ENCODE assay signal across 16 cellular contexts in the genomic region with DNA sequence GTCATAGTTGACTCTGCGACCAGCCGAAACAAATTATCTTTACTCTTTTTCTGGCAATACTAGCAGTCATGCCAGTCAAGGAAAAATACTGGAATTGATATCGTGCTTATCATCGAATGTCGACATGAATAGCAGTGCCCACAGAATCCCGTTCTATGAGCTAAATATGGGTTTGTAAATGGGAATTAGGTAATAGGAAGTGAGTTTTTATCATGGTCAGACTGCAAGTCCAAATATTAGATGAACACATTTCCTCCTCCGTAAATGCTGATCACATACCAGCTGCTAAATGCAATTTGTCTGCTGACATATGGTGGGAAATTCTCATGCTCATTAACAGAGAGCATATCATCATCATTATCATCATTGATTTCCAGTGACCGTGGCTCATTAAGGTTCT.
A peak's percentile ranks its signal among the peaks of the same experiment; 100 is the strongest.
DNase-seq lines count a peak whose midpoint lies in the region; ATAC-seq, FAIRE-seq and TF ChIP-seq lines count a peak whose summit lies in the region.
"Had no signal": no experiment of that assay in that cellular context is flagged by ENCODE, and none has a peak within 500 bp of the region (broad histone marks: within the 10 kb centered on the region; RNA-seq: fewer than 3 reads in every experiment).

No MANE protein-coding gene starts in this region.

- no peak overlapping the region for H3K4me2 ChIP-seq in astrocyte (ENCODE audit: low read length)

- H3K9me3 Mint-ChIP-seq in astrocyte (ENCODE audit: unreplicated experiment) = peaks cover 9% of the 10 kb centered on the region
- peaks cover 10% of the 10 kb centered on the region for H3K9me3 Mint-ChIP-seq in glutamatergic neuron (ENCODE audit: unreplicated experiment)

- no peak overlapping the region for H3K27ac Mint-ChIP-seq in astrocyte (ENCODE audit: unreplicated experiment)
- H3K27ac Mint-ChIP-seq in glutamatergic neuron (ENCODE audit: unreplicated experiment) = peak overlapping the region; percentile 30
- H3K27ac Mint-ChIP-seq: CD4-positive, CD25-positive, alpha-beta regulatory T cell; CD8-positive, alpha-beta memory T cell had no signal

- no peaks in the 10 kb centered on the region for H4K20me1 ChIP-seq in astrocyte (ENCODE audit: insufficient read depth, low read length)

- no peak for FAIRE-seq in astrocyte (lab: Jason Lieb, UNC)
- FAIRE-seq: G401.6 had no signal

- no peaks in the 10 kb centered on the region for H3K36me3 ChIP-seq in astrocyte (ENCODE audit: insufficient read depth, low read length)
- H3K36me3 ChIP-seq: BE2C, HAP-1 had no signal

- H2AFZ ChIP-seq in astrocyte (ENCODE audit: low read depth, low read length) = no peak overlapping the region
- H2AFZ ChIP-seq: GM23248 had no signal

- H3K27me3 ChIP-seq in astrocyte (ENCODE audit: insufficient read depth, low read length) = no peaks in the 10 kb centered on the region
- H3K27me3 ChIP-seq: BE2C had no signal

- H3K9me3 ChIP-seq in astrocyte (ENCODE audit: insufficient read depth, low read depth, low read length) = no peaks in the 10 kb centered on the region
- H3K9me3 ChIP-seq: BE2C, HAP-1 had no signal

- no peaks in the 10 kb centered on the region for H3K27me3 Mint-ChIP-seq in astrocyte (ENCODE audit: low read depth, unreplicated experiment)
- peaks cover 5% of the 10 kb centered on the region for H3K27me3 Mint-ChIP-seq in glutamatergic neuron (ENCODE audit: unreplicated experiment)
- H3K27me3 Mint-ChIP-seq: CD4-positive, CD25-positive, alpha-beta regulatory T cell had no signal

- TF ChIP-seq CTCF in astrocyte (IDR thresholded peaks at IDR 0.05; ENCODE audit: insufficient read depth, low read depth, low read length) (no peak), glutamatergic neuron (IDR thresholded peaks at IDR 0.05; ENCODE audit: partially characterized antibody, unreplicated experiment) (no peak)

- DNase-seq in GF-D8 (lab: John Stamatoyannopoulos, UW) (peak; percentile 14), MV-4-11 (lab: John Stamatoyannopoulos, UW) (peak; percentile 38), astrocyte (ENCODE audit: low read depth) (peak; percentile 10), glutamatergic neuron (no peak), KG1 (lab: John Stamatoyannopoulos, UW) (no peak)
- DNase-seq: BE2C; C1 segment of cervical spinal cord; CD4-positive, CD25-positive, alpha-beta regulatory T cell; CD8-positive, alpha-beta memory T cell; COR-L47; DMS 273 treated with DMSO at 0.1 percent for 48 hours; DMS53; GM23248 had no signal

- no peak overlapping the region for H3K4me3 ChIP-seq in astrocyte (ENCODE audit: insufficient read depth, low read depth, low read length)
- H3K4me3 ChIP-seq: GM23248, HAP-1 had no signal

- H3K79me2 ChIP-seq in astrocyte (ENCODE audit: insufficient read depth, low read length) = no peaks in the 10 kb centered on the region

- H3K4me1 ChIP-seq in astrocyte (ENCODE audit: insufficient read depth, low read length) = peaks cover 5% of the 10 kb centered on the region
- H3K4me1 ChIP-seq: BE2C, HAP-1 had no signal

- no peaks in the 10 kb centered on the region for H3K36me3 Mint-ChIP-seq in astrocyte (ENCODE audit: low read depth, unreplicated experiment)
- peaks cover 9% of the 10 kb centered on the region for H3K36me3 Mint-ChIP-seq in glutamatergic neuron (ENCODE audit: unreplicated experiment)
- H3K36me3 Mint-ChIP-seq: CD4-positive, CD25-positive, alpha-beta regulatory T cell; CD8-positive, alpha-beta memory T cell had no signal

- no peak overlapping the region for H3K27ac ChIP-seq in astrocyte (ENCODE audit: low read depth, low read length)
- H3K27ac ChIP-seq: GM23248 had no signal

- H3K4me3 Mint-ChIP-seq in astrocyte (ENCODE audit: unreplicated experiment) = no peak overlapping the region
- no peak overlapping the region for H3K4me3 Mint-ChIP-seq in glutamatergic neuron (ENCODE audit: unreplicated experiment)
- H3K4me3 Mint-ChIP-seq: CD4-positive, CD25-positive, alpha-beta regulatory T cell; CD8-positive, alpha-beta memory T cell had no signal

- H3K9ac ChIP-seq in astrocyte (ENCODE audit: low read length) = no peak overlapping the region
- H3K9ac ChIP-seq: GM23248 had no signal

- ATAC-seq in GM21619 (IDR thresholded peaks at IDR 0.05; ENCODE audit: unreplicated experiment) = no peak

- H3K4me1 Mint-ChIP-seq in astrocyte (ENCODE audit: low read depth, unreplicated experiment) (no peaks in the 10 kb centered on the region), glutamatergic neuron (ENCODE audit: low read depth, unreplicated experiment) (peaks cover 4% of the 10 kb centered on the region)
- H3K4me1 Mint-ChIP-seq: CD4-positive, CD25-positive, alpha-beta regulatory T cell; CD8-positive, alpha-beta memory T cell had no signal

Comparison
In these comparisons a context has a peak if more than half of its experiments do, and no peak if none do; other contexts are left out.
1. DNase-seq: peak in GF-D8 (single experiment), MV-4-11 (single experiment) and astrocyte (single experiment); none in glutamatergic neuron (single experiment) and KG1 (single experiment).